ENCODE assay signal across 8 cellular contexts in genomic region chr2:111478844-111479458, GRCh38.
DNase-seq lines count a peak whose midpoint lies in the region; ATAC-seq and TF ChIP-seq lines count a peak whose summit lies in the region.
"Not testable (repeated sequence)": the region's sequence is repeated elsewhere in the genome, so short reads cannot be mapped to it uniquely, and the experiment has no call there.

No MANE protein-coding gene starts in this region.

- not testable (repeated sequence) for H3F3A ChIP-seq in MM.1S (ENCODE audit: insufficient read depth, low read length)

- H3K4me2 ChIP-seq in MM.1S (ENCODE audit: low read depth, low read length) = not testable (repeated sequence)

- peak in 2 of 5 donors; percentile 18 to 31 for DNase-seq in CD4-positive, alpha-beta memory T cell
- peak; percentile 6 for DNase-seq in MM.1S
- not testable (repeated sequence) for DNase-seq in activated CD8-positive, alpha-beta memory T cell treated with anti-CD3 and anti-CD28 coated beads, Interleukin-2, amount 10 ng/mL, durations not matched to agents 7 days and 5 days
- peak; percentile 46 for DNase-seq in amniotic epithelial cell (ENCODE audit: low read depth)
- DNase-seq in stimulated activated CD8-positive, alpha-beta memory T cell treated with anti-CD3 and anti-CD28 coated beads, Interleukin-4, amount 100 ng/mL, for 48 hours = peak; percentile 61

- not testable (repeated sequence) for H3K9me3 Mint-ChIP-seq in CD4-positive, alpha-beta memory T cell; activated CD8-positive, alpha-beta memory T cell treated with anti-CD3 and anti-CD28 coated beads, Interleukin-2, amount 10 ng/mL, durations not matched to agents 7 days and 5 days (ENCODE audit: low read depth)

- not testable (repeated sequence) for H3K27me3 Mint-ChIP-seq in CD4-positive, alpha-beta memory T cell; activated CD8-positive, alpha-beta memory T cell treated with anti-CD3 and anti-CD28 coated beads, Interleukin-2, amount 10 ng/mL, durations not matched to agents 7 days and 5 days

- peaks cover 77% of the 10 kb centered on the region for H3K79me2 ChIP-seq in MM.1S (ENCODE audit: low read length)

- H3K9me3 ChIP-seq in CD4-positive, alpha-beta memory T cell (ENCODE audit: control insufficient read depth in 1 of 2, low read length in 2 of 2); MM.1S (replicated peaks; ENCODE audit: insufficient read depth, low read length): not testable (repeated sequence)

- intact Hi-C loops in CD4-positive, alpha-beta memory T cell (cut with micrococcal nuclease) = not testable (repeated sequence)

- TF ChIP-seq CTCF in MM.1S (IDR thresholded peaks at IDR 0.05; ENCODE audit: low read length) = not testable (repeated sequence)

- not testable (repeated sequence) for H3K27ac ChIP-seq in CD4-positive, alpha-beta memory T cell (ENCODE audit: low read depth, low read length)
- peak overlapping the region; percentile 65; the same call in 1 of the 2 replicates for H3K27ac ChIP-seq in MM.1S (ENCODE audit: low read length)

- H3K9me2 ChIP-seq in MM.1S (replicated peaks; ENCODE audit: insufficient read depth, low read length) = not testable (repeated sequence)

- peak; percentile 53 for ATAC-seq in GM19023 (IDR thresholded peaks at IDR 0.05; ENCODE audit: unreplicated experiment)
- ATAC-seq in GM21723 (IDR thresholded peaks at IDR 0.05; ENCODE audit: unreplicated experiment) = peak; percentile 62
- ATAC-seq in HG03045 (IDR thresholded peaks at IDR 0.05; ENCODE audit: unreplicated experiment) = peak; percentile 53
- peak; percentile 62 for ATAC-seq in activated CD8-positive, alpha-beta memory T cell treated with anti-CD3 and anti-CD28 coated beads, Interleukin-2, amount 10 ng/mL, durations not matched to agents 7 days and 5 days

- peak overlapping the region; percentile 31; the same call in 1 of the 2 replicates for H3K9ac ChIP-seq in MM.1S (ENCODE audit: low read length)

- H3K36me3 ChIP-seq in CD4-positive, alpha-beta memory T cell (ENCODE audit: insufficient read depth, low read length); MM.1S (replicated peaks; ENCODE audit: insufficient read depth, low read length): not testable (repeated sequence)

- POLR2A ChIA-PET in CD4-positive, alpha-beta memory T cell (lab: Charles Lee; ENCODE audit: partially characterized antibody) = not testable (repeated sequence)

- H3K4me1 ChIP-seq in CD4-positive, alpha-beta memory T cell (ENCODE audit: insufficient read depth, low read length) = not testable (repeated sequence)
- H3K4me1 ChIP-seq in MM.1S (ENCODE audit: low read length) = peaks cover 14% of the 10 kb centered on the region; the same call in 1 of the 2 replicates

- H3K4me3 ChIP-seq in CD4-positive, alpha-beta memory T cell (ENCODE audit: low read length in 2 of 2); MM.1S (ENCODE audit: low read length): not testable (repeated sequence)

- peak overlapping the region in 6 of 8 donors; percentile 2 to 65 (median 57) for H3K4me3 Mint-ChIP-seq in CD4-positive, alpha-beta memory T cell
- peak overlapping the region; percentile 25 for H3K4me3 Mint-ChIP-seq in activated CD8-positive, alpha-beta memory T cell treated with anti-CD3 and anti-CD28 coated beads, Interleukin-2, amount 10 ng/mL, durations not matched to agents 7 days and 5 days

- CTCF ChIA-PET in CD4-positive, alpha-beta memory T cell (lab: Charles Lee; ENCODE audit: partially characterized antibody); activated CD8-positive, alpha-beta memory T cell treated with anti-CD3 and anti-CD28 coated beads, Interleukin-2, amount 10 ng/mL, durations not matched to agents 7 days and 5 days (lab: Charles Lee): not testable (repeated sequence)

- H2AFZ ChIP-seq in MM.1S (ENCODE audit: low read length) = not testable (repeated sequence)

- H3K4me1 Mint-ChIP-seq in CD4-positive, alpha-beta memory T cell = not testable (repeated sequence)
- peaks cover 35% of the 10 kb centered on the region for H3K4me1 Mint-ChIP-seq in activated CD8-positive, alpha-beta memory T cell treated with anti-CD3 and anti-CD28 coated beads, Interleukin-2, amount 10 ng/mL, durations not matched to agents 7 days and 5 days

- peak overlapping the region in 2 of 7 donors; percentile 30 to 60 for H3K27ac Mint-ChIP-seq in CD4-positive, alpha-beta memory T cell
- H3K27ac Mint-ChIP-seq in activated CD8-positive, alpha-beta memory T cell treated with anti-CD3 and anti-CD28 coated beads, Interleukin-2, amount 10 ng/mL, durations not matched to agents 7 days and 5 days = peak overlapping the region; percentile 60

- not testable (repeated sequence) for H3K36me3 Mint-ChIP-seq in CD4-positive, alpha-beta memory T cell; activated CD8-positive, alpha-beta memory T cell treated with anti-CD3 and anti-CD28 coated beads, Interleukin-2, amount 10 ng/mL, durations not matched to agents 7 days and 5 days

- not testable (repeated sequence) for H4K20me1 ChIP-seq in MM.1S (ENCODE audit: insufficient read depth, low read length)

- H3K27me3 ChIP-seq in CD4-positive, alpha-beta memory T cell (ENCODE audit: insufficient read depth, low read length); MM.1S (replicated peaks; ENCODE audit: insufficient read depth, low read length): not testable (repeated sequence)
